In the genomic region with DNA sequence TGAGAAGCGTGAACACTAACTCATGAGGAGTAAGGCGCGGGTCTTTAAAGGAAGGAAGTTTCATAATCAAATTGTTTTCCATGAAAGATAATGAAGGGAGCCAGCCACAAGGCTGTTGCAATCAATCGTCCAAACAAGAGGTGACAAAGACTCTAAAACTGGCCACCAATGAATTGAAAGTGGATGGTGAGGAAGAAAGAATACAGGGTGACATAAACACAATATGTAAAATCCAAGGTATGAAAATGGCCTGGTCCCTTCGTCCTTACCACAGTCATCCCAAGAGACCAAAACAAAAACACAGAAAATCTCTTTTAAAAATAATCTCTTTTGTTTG, we compare ENCODE assay signal across 11 cellular contexts. TPM values are rescaled to one million over a fixed set of nuclear protein-coding genes. Genes with fewer than 3 reads are reported as not detected.
DNase-seq lines count a peak whose midpoint lies in the region; ATAC-seq and TF ChIP-seq lines count a peak whose summit lies in the region.
"Had no signal": no experiment of that assay in that cellular context is flagged by ENCODE, and none has a peak within 500 bp of the region (broad histone marks: within the 10 kb centered on the region; RNA-seq: fewer than 3 reads in every experiment).

No MANE protein-coding gene starts in this region.

- ATAC-seq in GM19324 (IDR thresholded peaks at IDR 0.05; ENCODE audit: low FRiP score, unreplicated experiment) (peak; percentile 49), HG03060 (IDR thresholded peaks at IDR 0.05; ENCODE audit: low read depth, unreplicated experiment) (peak; percentile 67), esophagus mucosa (no peak)

- no peaks in the 10 kb centered on the region for H3K36me3 ChIP-seq in A673 (ENCODE audit: insufficient read depth, low read length, poor library complexity, severe bottlenecking)

- no peaks in the 10 kb centered on the region for H3K27me3 ChIP-seq in A673 (replicated peaks; ENCODE audit: insufficient read depth, low read depth, low read length, poor library complexity)

- no TSS peak for BruUV-seq in A673 (replicated peaks; lab: Mats Ljungman, UMichigan)

- intact Hi-C loops in A673 (cut with micrococcal nuclease; ENCODE audit: unreplicated experiment) = no loop called here

- H3K27ac ChIP-seq in A673 (ENCODE audit: low read depth, low read length, poor library complexity, severe bottlenecking) = peak overlapping the region; percentile 33

- CTCF ChIA-PET in A673 (lab: Charles Lee) = no interaction called here

- POLR2A ChIA-PET in A673 (lab: Charles Lee; ENCODE audit: low non-redundant PET) = no interaction called here

- no peaks in the 10 kb centered on the region for H3K4me1 Mint-ChIP-seq in activated naive CD8-positive, alpha-beta T cell treated with anti-CD3 and anti-CD28 coated beads for 36 hours

- no peak overlapping the region for H3K4me3 Mint-ChIP-seq in activated naive CD8-positive, alpha-beta T cell treated with anti-CD3 and anti-CD28 coated beads for 36 hours

- H3K4me3 ChIP-seq in A673 (ENCODE audit: low read depth, low read length, poor library complexity, severe bottlenecking) = no peak overlapping the region

- no peak for TF ChIP-seq CTCF in A673 (conservative IDR thresholded peaks at IDR 0.05; ENCODE audit: low read depth, low read length)

- H3K9me3 ChIP-seq in A673 (ENCODE audit: low read depth, low read length, poor library complexity, severe bottlenecking) = no peaks in the 10 kb centered on the region

- DNase-seq in A673 (ENCODE audit: low spot score) = peak; percentile 43
- DNase-seq in OCI-M1 (lab: John Stamatoyannopoulos, UW) = peak; percentile 93
- no peak for DNase-seq in GM03348 (ENCODE audit: low spot score)
- no peak for DNase-seq in stimulated activated naive CD4-positive, alpha-beta T cell (lab: John Stamatoyannopoulos, UW)
- DNase-seq in activated naive CD8-positive, alpha-beta T cell treated with anti-CD3 and anti-CD28 coated beads for 36 hours = no peak
- DNase-seq: stimulated activated CD4-positive, alpha-beta T cell treated with anti-CD3 and anti-CD28 coated beads, Interleukin-15, amount 100 ng/mL, for 24 hours; substantia nigra had no signal

- no peaks in the 10 kb centered on the region for H3K27me3 Mint-ChIP-seq in activated naive CD8-positive, alpha-beta T cell treated with anti-CD3 and anti-CD28 coated beads for 36 hours

- no peak overlapping the region for H3K27ac Mint-ChIP-seq in activated naive CD8-positive, alpha-beta T cell treated with anti-CD3 and anti-CD28 coated beads for 36 hours

- H3K36me3 Mint-ChIP-seq in activated naive CD8-positive, alpha-beta T cell treated with anti-CD3 and anti-CD28 coated beads for 36 hours = no peaks in the 10 kb centered on the region

- H3K9me3 Mint-ChIP-seq in activated naive CD8-positive, alpha-beta T cell treated with anti-CD3 and anti-CD28 coated beads for 36 hours = no peaks in the 10 kb centered on the region

- peaks cover 22% of the 10 kb centered on the region for H3K4me1 ChIP-seq in A673 (ENCODE audit: insufficient read depth, low read length, poor library complexity, severe bottlenecking)

RNA-seq across cellular contexts. Expression of a gene that starts 12.0 kb away (rescaled TPM):
- total RNA-seq in A673 (2021) (not detected in 2 replicates), esophagus mucosa (1.2 TPM)
- under 1 TPM; 0.08 to 0.12 TPM for total RNA-seq in activated naive CD8-positive, alpha-beta T cell treated with anti-CD3 and anti-CD28 coated beads for 36 hours
- total RNA-seq: myocyte had no signal

RNA-seq across cellular contexts. Expression of a gene that starts 45.1 kb away (rescaled TPM):
- total RNA-seq in A673 (2021) = not detected in 2 replicates
- not detected for total RNA-seq in activated naive CD8-positive, alpha-beta T cell treated with anti-CD3 and anti-CD28 coated beads for 36 hours
- total RNA-seq in esophagus mucosa = 6.3 TPM
- total RNA-seq: myocyte had no signal

Comparison
In these comparisons a context has a peak if more than half of its experiments do, and no peak if none do; other contexts are left out.
1. DNase-seq: peak in A673 (single experiment) and OCI-M1 (single experiment); none in GM03348 (single experiment), stimulated activated naive CD4-positive, alpha-beta T cell (0 of 6) and activated naive CD8-positive, alpha-beta T cell treated with anti-CD3 and anti-CD28 coated beads for 36 hours (single experiment).